Comparison of ENCODE assay signal across 19 cellular contexts in the genomic region with DNA sequence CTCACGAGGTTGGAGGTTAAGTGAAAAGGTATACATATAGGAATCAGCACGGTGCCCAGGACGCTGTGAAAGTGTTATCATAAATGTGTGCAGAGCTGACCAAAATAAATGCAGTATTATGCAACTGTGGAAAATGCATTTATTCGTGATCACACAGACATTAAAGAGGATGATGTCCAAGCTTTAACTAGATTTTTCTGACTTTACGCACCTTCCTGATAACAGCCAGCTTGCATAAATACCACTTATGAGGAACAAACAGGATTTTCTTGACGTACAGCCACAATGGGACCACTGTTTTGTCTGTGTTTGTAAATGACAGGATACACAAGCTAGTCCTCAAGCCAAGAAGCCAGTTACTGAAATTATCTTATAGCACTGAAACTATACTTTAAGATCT.
"Had no signal": no experiment of that assay in that cellular context is flagged by ENCODE, and none has a peak within 500 bp of the region (broad histone marks: within the 10 kb centered on the region; RNA-seq: fewer than 3 reads in every experiment).

No MANE protein-coding gene starts in this region.

- H3K9me3 ChIP-seq: ascending aorta, esophagus squamous epithelium, heart right ventricle, thyroid gland had no signal

- H3K9me3 Mint-ChIP-seq: memory B cell had no signal

- H3K4me1 Mint-ChIP-seq: memory B cell; naive thymus-derived CD8-positive, alpha-beta T cell; T-cell had no signal

- H2AFZ ChIP-seq: parathyroid adenoma had no signal

- H3K36me3 Mint-ChIP-seq: memory B cell; naive thymus-derived CD8-positive, alpha-beta T cell; T-cell had no signal

- H3K4me3 Mint-ChIP-seq: memory B cell; naive thymus-derived CD8-positive, alpha-beta T cell; T-cell had no signal

- H3K79me2 ChIP-seq: parathyroid adenoma had no signal

- H3K27ac Mint-ChIP-seq: memory B cell; naive thymus-derived CD8-positive, alpha-beta T cell; T-cell had no signal

- ATAC-seq: activated CD4-positive, CD25-positive, alpha-beta regulatory T cell treated with anti-CD3 and anti-CD28 coated beads, Interleukin-2, amount 50 U/mL, for 24 hours; heart right ventricle; naive thymus-derived CD8-positive, alpha-beta T cell; T-cell had no signal

- DNase-seq: activated CD4-positive, alpha-beta T cell treated with anti-CD3 and anti-CD28 coated beads, Interleukin-2, amount 50 U/mL, for 1 hour; activated CD8-positive, alpha-beta memory T cell treated with anti-CD3 and anti-CD28 coated beads for 24 hours; activated CD8-positive, alpha-beta memory T cell treated with anti-CD3 and anti-CD28 coated beads, Interleukin-2, amount 50 U/mL, for 48 hours; activated effector memory CD4-positive, alpha-beta T cell treated with Interleukin-2 at 50 U/mL for 16 hours; activated naive CD4-positive, alpha-beta T cell treated with anti-CD3 and anti-CD28 coated beads, Interleukin-2, amount 50 U/mL, for 16 hours; activated T-cell treated with anti-CD3 and anti-CD28 coated beads, Interleukin-2, amount 50 U/mL, for 48 hours; cerebellar nuclear complex; effector CD8-positive, alpha-beta T cell; esophagus squamous epithelium; heart right ventricle; naive thymus-derived CD8-positive, alpha-beta T cell; stimulated activated CD8-positive, alpha-beta memory T cell treated with anti-CD3 and anti-CD28 coated beads, Interleukin-4, amount 100 ng/mL, for 48 hours; stimulated activated naive CD4-positive, alpha-beta T cell; T-cell had no signal

- H3K4me3 ChIP-seq: ascending aorta, esophagus squamous epithelium, heart right ventricle, thyroid gland had no signal

- H3K27me3 ChIP-seq: ascending aorta, esophagus squamous epithelium, heart right ventricle, thyroid gland had no signal

- H3K36me3 ChIP-seq: ascending aorta, esophagus squamous epithelium, heart right ventricle, thyroid gland had no signal

- H3K27ac ChIP-seq: ascending aorta, heart right ventricle, parathyroid adenoma had no signal

- H3K9ac ChIP-seq: parathyroid adenoma had no signal

- H3K4me1 ChIP-seq: ascending aorta, heart right ventricle, parathyroid adenoma had no signal
